31 cellular contexts compared by ENCODE assay signal in genomic region chr6:160853946-160854345, GRCh38.
"Had no signal": no experiment of that assay in that cellular context is flagged by ENCODE, and none has a peak within 500 bp of the region (broad histone marks: within the 10 kb centered on the region; RNA-seq: fewer than 3 reads in every experiment).

No MANE protein-coding gene starts in this region.

- H3K9me3 ChIP-seq: adrenal gland, body of pancreas, breast epithelium had no signal

- H3K4me3 ChIP-seq: adrenal gland, body of pancreas, breast epithelium had no signal

- H3K27me3 ChIP-seq: adrenal gland, body of pancreas, brain microvascular endothelial cell, breast epithelium had no signal

- ATAC-seq: activated CD8-positive, alpha-beta T cell treated with anti-CD3 and anti-CD28 coated beads for 36 hours; activated naive CD4-positive, alpha-beta T cell treated with anti-CD3 and anti-CD28 coated beads, Interleukin-2, amount 50 U/mL, for 72 hours; activated T-cell treated with anti-CD3 and anti-CD28 coated beads, Interleukin-2, amount 50 U/mL, for 4 hours; activated T-cell treated with anti-CD3 and anti-CD28 coated beads, Interleukin-2, amount 50 U/mL, for 72 hours; activated T-helper 17 cell treated with anti-CD3 and anti-CD28 coated beads, Interleukin-2, amount 50 U/mL, for 72 hours; body of pancreas had no signal

- H3K4me1 ChIP-seq: adrenal gland, body of pancreas, breast epithelium had no signal

- H3K36me3 ChIP-seq: adrenal gland, brain microvascular endothelial cell, breast epithelium had no signal

- H3K27ac ChIP-seq: adrenal gland, body of pancreas, brain microvascular endothelial cell, breast epithelium, VCaP had no signal

- DNase-seq: activated B cell treated with CpG ODN at 0.5 μM for 24 hours; activated CD4-positive, alpha-beta memory T cell treated with anti-CD3 and anti-CD28 coated beads for 36 hours; activated CD4-positive, alpha-beta T cell treated with anti-CD3 and anti-CD28 coated beads for 4 hours; activated CD4-positive, alpha-beta T cell treated with anti-CD3 and anti-CD28 coated beads, Interleukin-2, amount 10 ng/mL, durations not matched to agents 24 days and 14 days; activated CD4-positive, alpha-beta T cell treated with anti-CD3 and anti-CD28 coated beads, Interleukin-2, amount 50 U/mL, for 1 hour; activated CD4-positive, alpha-beta T cell treated with anti-CD3 and anti-CD28 coated beads, Interleukin-2, amount 50 U/mL, for 4 hours; activated CD4-positive, CD25-positive, alpha-beta regulatory T cell treated with anti-CD3 and anti-CD28 coated beads, Interleukin-2, amount 50 U/mL, for 72 hours; activated CD8-positive, alpha-beta memory T cell treated with anti-CD3 and anti-CD28 coated beads, Interleukin-2, amount 50 U/mL, for 4 hours; activated CD8-positive, alpha-beta T cell treated with anti-CD3 and anti-CD28 coated beads for 36 hours; activated effector memory CD4-positive, alpha-beta T cell treated with anti-CD3 and anti-CD28 coated beads, Interleukin-2, amount 50 U/mL, for 16 hours; activated gamma-delta T cell treated with Interleukin-2 at 50 U/mL for 16 hours; activated naive CD4-positive, alpha-beta T cell; activated naive CD4-positive, alpha-beta T cell treated with anti-CD3 and anti-CD28 coated beads for 36 hours; activated naive CD4-positive, alpha-beta T cell treated with anti-CD3 and anti-CD28 coated beads, Interleukin-2, amount 50 U/mL, for 16 hours; activated naive CD8-positive, alpha-beta T cell treated with anti-CD3 and anti-CD28 coated beads for 36 hours; activated T-cell treated with anti-CD3 and anti-CD28 coated beads for 4 hours; activated T-cell treated with anti-CD3 and anti-CD28 coated beads, Interleukin-2, amount 50 U/mL, for 1 hour; activated T-cell treated with anti-CD3 and anti-CD28 coated beads, Interleukin-2, amount 50 U/mL, for 4 hours; activated T-cell treated with anti-CD3 and anti-CD28 coated beads, Interleukin-2, amount 50 U/mL, for 72 hours; adrenal gland; amniotic stem cell; aorta; body of pancreas; brain microvascular endothelial cell; central memory CD4-positive, alpha-beta T cell; T-helper 2 cell; T-helper 9 cell had no signal
